In the genomic region with DNA sequence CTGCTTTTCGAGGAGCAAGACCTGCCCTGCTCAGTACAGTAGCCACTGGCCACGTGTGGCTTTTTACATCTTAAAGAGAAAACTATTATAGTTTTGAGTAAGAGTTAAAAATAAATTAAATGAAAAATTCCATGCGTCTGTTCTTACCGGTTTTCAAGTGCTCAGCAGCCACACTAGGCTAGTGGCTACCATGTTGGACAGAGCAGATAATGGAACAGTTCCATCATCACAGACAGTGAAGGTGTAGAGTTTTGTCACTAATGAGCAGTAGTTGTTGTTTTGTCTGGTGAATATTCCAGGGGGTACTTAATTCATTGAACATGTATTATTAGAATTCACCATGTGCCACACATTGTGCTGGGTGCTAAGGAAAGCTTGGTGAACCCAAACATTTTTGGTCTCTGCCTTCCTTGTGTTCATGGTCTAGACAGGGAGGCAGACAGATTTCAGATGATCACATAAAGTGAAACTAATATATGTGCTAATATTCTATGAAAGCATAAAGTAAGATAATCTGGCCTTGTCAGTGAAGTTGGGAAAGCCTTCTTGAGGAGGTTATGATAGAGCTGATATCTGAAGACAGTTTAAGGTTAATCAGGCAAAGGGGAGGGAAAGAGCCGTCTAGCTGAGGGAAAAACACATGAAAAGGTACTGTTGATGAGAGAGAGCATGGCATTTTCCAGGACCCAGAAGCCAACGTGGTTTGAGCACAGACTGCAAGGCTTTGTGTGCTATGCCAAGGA, we compare ENCODE assay signal across 8 cellular contexts. TPM values are rescaled to one million over a fixed set of nuclear protein-coding genes. Genes with fewer than 3 reads are reported as not detected.
DNase-seq lines count a peak whose midpoint lies in the region; ATAC-seq and TF ChIP-seq lines count a peak whose summit lies in the region.

No MANE protein-coding gene starts in this region.

- TF ChIP-seq EP300 in esophagus muscularis mucosa (IDR thresholded peaks at IDR 0.05): no peak

- intact Hi-C loops in OCI-LY7 (cut with micrococcal nuclease; ENCODE audit: unreplicated experiment) (no loop called here), esophagus muscularis mucosa (cut with DNase I) (loop anchor here (10.0 kb wide), 2 partner anchors 122 to 172 kb away; partner anchors contain the start of gene SMYD5), mucosa of descending colon (cut with DNase I, micrococcal nuclease) (no loop called here)

- H3K4me3 ChIP-seq in GM12865 (ENCODE audit: low read depth, low read length) (peak overlapping the region; percentile 82), OCI-LY7 (ENCODE audit: low read depth, low read length, poor library complexity, severe bottlenecking) (peak overlapping the region; percentile 89), esophagus muscularis mucosa (peak overlapping the region; percentile 66 to 85 (median 75)), mucosa of descending colon (no peak overlapping the region)

- CTCF ChIA-PET in OCI-LY7 (lab: Charles Lee; ENCODE audit: unreplicated experiment): no interaction called here

- no peak for DNase-seq in GM12865 (ENCODE audit: low read depth)
- peak; percentile 7 for DNase-seq in OCI-LY7 (ENCODE audit: low spot score)
- DNase-seq in esophagus muscularis mucosa (ENCODE audit: extremely low spot score): no peak
- peak; percentile 5 for DNase-seq in retina
- DNase-seq in stimulated activated CD8-positive, alpha-beta memory T cell treated with anti-CD3 and anti-CD28 coated beads, Interleukin-4, amount 100 ng/mL, for 48 hours: no peak
- DNase-seq in mucosa of descending colon: no peak

- H3K27ac ChIP-seq in OCI-LY7 (ENCODE audit: low read depth, low read length, poor library complexity, severe bottlenecking) (peak overlapping the region; percentile 84), esophagus muscularis mucosa (replicated peaks in 1 of 4) (peak overlapping the region; percentile 84 to 94 (median 90))

- no peaks in the 10 kb centered on the region for H3K9me2 ChIP-seq in OCI-LY7 (ENCODE audit: insufficient read depth, low read length)

- H3K36me3 ChIP-seq in OCI-LY7 (ENCODE audit: insufficient read depth, low read length) (peaks cover 9% of the 10 kb centered on the region), esophagus muscularis mucosa (no peaks in the 10 kb centered on the region), mucosa of descending colon (ENCODE audit: low read depth) (no peaks in the 10 kb centered on the region)

- no peaks in the 10 kb centered on the region for H3K27me3 ChIP-seq in esophagus muscularis mucosa

- TF ChIP-seq POLR2A in esophagus muscularis mucosa (IDR thresholded peaks at IDR 0.05; ENCODE audit: low read depth): no peak

- peaks cover 53% of the 10 kb centered on the region for H3K79me2 ChIP-seq in OCI-LY7 (ENCODE audit: insufficient read depth, low read depth, low read length)

- 20% methylated on average over 6 of the region's 6 CpGs for WGBS in esophagus muscularis mucosa

- TSS peak; percentile 40 for BruUV-seq in OCI-LY7 (replicated peaks; lab: Mats Ljungman, UMichigan)

- H3K9me3 ChIP-seq in OCI-LY7 (ENCODE audit: low read length): no peaks in the 10 kb centered on the region
- no peaks in the 10 kb centered on the region for H3K9me3 ChIP-seq in esophagus muscularis mucosa
- H3K9me3 ChIP-seq in mucosa of descending colon: no peaks in the 10 kb centered on the region

- H3K4me1 ChIP-seq in OCI-LY7 (ENCODE audit: insufficient read depth, low read length, poor library complexity, severe bottlenecking) (peaks cover 18% of the 10 kb centered on the region), esophagus muscularis mucosa (peaks cover 10 to 23% (median 20%) of the 10 kb centered on the region in 4 donors), mucosa of descending colon (ENCODE audit: low read depth) (peaks cover 7% of the 10 kb centered on the region)

- TF ChIP-seq CTCF in GM12865 (IDR thresholded peaks at IDR 0.05; ENCODE audit: insufficient read depth, low read depth, low read length, missing control alignments) (no peak), OCI-LY7 (conservative IDR thresholded peaks at IDR 0.05; ENCODE audit: low read length) (no peak), esophagus muscularis mucosa (IDR thresholded peaks at IDR 0.05) (no peak), mucosa of descending colon (IDR thresholded peaks at IDR 0.05) (no peak)

- ATAC-seq in HG03280 (IDR thresholded peaks at IDR 0.05; ENCODE audit: unreplicated experiment) (no peak), HG03045 (IDR thresholded peaks at IDR 0.05; ENCODE audit: unreplicated experiment) (no peak), mucosa of descending colon (no peak)

- peak overlapping the region; percentile 83; the same call in 1 of the 2 replicates for H2AFZ ChIP-seq in OCI-LY7 (ENCODE audit: low read length)

- POLR2A ChIA-PET in OCI-LY7 (lab: Charles Lee): interaction anchor here (1.2 to 1.7 kb wide), 3 partner anchors 9 to 39 kb away, joined by 3 to 6 read pairs (median 3); no protein-coding TSS in a partner anchor

- H4K20me1 ChIP-seq in OCI-LY7 (ENCODE audit: insufficient read depth, low read length): no peaks in the 10 kb centered on the region; the same call in 1 of the 2 replicates

- H3K4me2 ChIP-seq in OCI-LY7 (ENCODE audit: low read length): peak overlapping the region; percentile 90

RNA-seq across cellular contexts. Expression of gene ALMS1, which starts 1.4 kb away (rescaled TPM):
- 57.8 and 58.7 TPM in 2 replicates for total RNA-seq in OCI-LY7 (2014; rRNA removed; shearing (Covaris generic))
- total RNA-seq in OCI-LY7 (2022): 35.5 and 37.8 TPM in 2 replicates
- 10 to 100 TPM; 31.3 to 36.1 (median 32.4) TPM for total RNA-seq in esophagus muscularis mucosa
- total RNA-seq in mucosa of descending colon: 10 to 100 TPM; 18.3 to 26.6 (median 21.5) TPM

Comparison
In these comparisons a context has a peak if more than half of its experiments do, and no peak if none do; other contexts are left out.
1. DNase-seq: peak in OCI-LY7 (single experiment) and retina (single experiment); none in GM12865 (single experiment), esophagus muscularis mucosa (single experiment), stimulated activated CD8-positive, alpha-beta memory T cell treated with anti-CD3 and anti-CD28 coated beads, Interleukin-4, amount 100 ng/mL, for 48 hours (single experiment) and mucosa of descending colon (0 of 3).